7 cellular contexts compared by ENCODE assay signal in the genomic region with DNA sequence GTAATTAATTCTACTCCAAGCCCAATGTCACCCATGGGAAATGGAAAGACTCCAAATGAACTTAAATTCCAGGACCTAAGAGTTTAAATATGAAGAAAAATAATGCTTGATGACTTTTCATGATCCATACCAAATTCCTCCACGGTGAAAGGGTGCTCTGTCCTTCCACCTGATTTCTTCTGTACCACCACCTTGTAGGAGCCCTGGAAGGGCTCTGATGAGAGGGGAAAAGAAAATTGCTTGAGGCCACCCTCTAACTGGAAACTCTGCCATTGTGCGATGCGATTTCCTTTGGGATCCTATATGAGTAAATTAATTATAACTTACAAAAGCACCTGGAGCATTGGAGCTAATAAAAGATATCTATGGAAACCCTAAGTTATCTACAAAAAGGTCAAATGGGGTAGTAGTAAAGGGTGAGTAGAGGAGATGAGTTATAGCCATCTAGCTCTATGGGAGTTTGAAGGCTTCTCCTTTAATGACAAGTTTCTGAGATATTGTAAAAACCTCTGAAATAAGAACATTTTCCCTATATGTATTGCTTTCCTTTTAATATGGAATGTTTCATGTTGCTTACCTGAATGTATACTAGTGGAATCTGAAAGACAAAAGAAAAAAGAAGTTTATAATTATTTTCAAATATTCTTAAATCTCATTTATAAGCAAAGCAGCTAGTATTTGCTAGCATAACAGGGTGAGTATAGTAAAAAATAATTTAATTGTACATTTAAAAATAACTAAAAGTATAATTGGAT. TPM values are rescaled to one million over a fixed set of nuclear protein-coding genes. Genes with fewer than 3 reads are reported as not detected.
"Had no signal": no experiment of that assay in that cellular context is flagged by ENCODE, and none has a peak within 500 bp of the region (broad histone marks: within the 10 kb centered on the region; RNA-seq: fewer than 3 reads in every experiment).

No MANE protein-coding gene starts in this region.

- H3K27ac ChIP-seq: HL-60 had no signal

- ATAC-seq: GM23338, K562 had no signal

- H3K9me3 Mint-ChIP-seq: GM23338, H9 had no signal

- DNase-seq: H9, HCEC 1CT, IMR-90 had no signal

- H3K4me1 Mint-ChIP-seq: GM23338, H9 had no signal

- H3K27ac Mint-ChIP-seq: GM23338, H9 had no signal

- H3K4me3 Mint-ChIP-seq: GM23338, H9 had no signal

- H3K4me3 ChIP-seq: GM23338, K562 had no signal

RNA-seq across cellular contexts. Expression of gene A2M, which starts 5.8 kb away (rescaled TPM):
- total RNA-seq: GM23338, H1 had no signal
